ENCODE assay signal across 11 cellular contexts in the genomic region with DNA sequence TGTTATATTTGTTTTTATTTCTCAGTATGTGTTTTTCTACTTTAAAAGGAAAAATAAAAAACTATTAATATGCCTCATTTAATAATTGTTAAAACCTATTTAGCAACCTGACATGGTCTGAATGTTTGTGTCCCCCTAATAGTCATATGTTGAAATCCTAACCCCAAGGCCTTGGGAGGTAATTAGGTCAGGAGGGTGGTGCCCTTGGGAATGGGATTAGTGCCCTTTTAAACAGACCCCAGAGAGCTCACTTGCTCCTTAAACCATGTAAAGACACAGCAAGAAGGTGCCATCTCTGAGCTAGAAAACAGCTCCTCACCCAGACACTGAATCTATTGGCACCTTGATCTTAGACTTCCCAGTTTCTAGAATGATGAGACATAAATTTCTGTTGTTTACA.
"Had no signal": no experiment of that assay in that cellular context is flagged by ENCODE, and none has a peak within 500 bp of the region (broad histone marks: within the 10 kb centered on the region; RNA-seq: fewer than 3 reads in every experiment).

No MANE protein-coding gene starts in this region.

- FAIRE-seq: H1, H54 had no signal

- H3K36me3 ChIP-seq: HAP-1 had no signal

- H3K4me3 Mint-ChIP-seq: GM23338, H9, HFFc6 had no signal

- H3K9me3 Mint-ChIP-seq: GM23338 had no signal

- H3K4me2 ChIP-seq: GM23338 had no signal

- H3K4me1 ChIP-seq: HAP-1 had no signal

- H3K9me3 ChIP-seq: HAP-1 had no signal

- H3K4me3 ChIP-seq: GM23248, GM23338, HAP-1 had no signal

- H2AFZ ChIP-seq: GM23248, GM23338 had no signal

- H3K27ac Mint-ChIP-seq: GM23338, H9, HFFc6 had no signal

- H3K9ac ChIP-seq: GM23248 had no signal

- DNase-seq: GM23248, GOT3, H7, H9, HCEC 1CT, HFFc6 had no signal

- H3K27ac ChIP-seq: GM23248 had no signal

- ATAC-seq: GM23338, HCT116 had no signal
